In the genomic region with DNA sequence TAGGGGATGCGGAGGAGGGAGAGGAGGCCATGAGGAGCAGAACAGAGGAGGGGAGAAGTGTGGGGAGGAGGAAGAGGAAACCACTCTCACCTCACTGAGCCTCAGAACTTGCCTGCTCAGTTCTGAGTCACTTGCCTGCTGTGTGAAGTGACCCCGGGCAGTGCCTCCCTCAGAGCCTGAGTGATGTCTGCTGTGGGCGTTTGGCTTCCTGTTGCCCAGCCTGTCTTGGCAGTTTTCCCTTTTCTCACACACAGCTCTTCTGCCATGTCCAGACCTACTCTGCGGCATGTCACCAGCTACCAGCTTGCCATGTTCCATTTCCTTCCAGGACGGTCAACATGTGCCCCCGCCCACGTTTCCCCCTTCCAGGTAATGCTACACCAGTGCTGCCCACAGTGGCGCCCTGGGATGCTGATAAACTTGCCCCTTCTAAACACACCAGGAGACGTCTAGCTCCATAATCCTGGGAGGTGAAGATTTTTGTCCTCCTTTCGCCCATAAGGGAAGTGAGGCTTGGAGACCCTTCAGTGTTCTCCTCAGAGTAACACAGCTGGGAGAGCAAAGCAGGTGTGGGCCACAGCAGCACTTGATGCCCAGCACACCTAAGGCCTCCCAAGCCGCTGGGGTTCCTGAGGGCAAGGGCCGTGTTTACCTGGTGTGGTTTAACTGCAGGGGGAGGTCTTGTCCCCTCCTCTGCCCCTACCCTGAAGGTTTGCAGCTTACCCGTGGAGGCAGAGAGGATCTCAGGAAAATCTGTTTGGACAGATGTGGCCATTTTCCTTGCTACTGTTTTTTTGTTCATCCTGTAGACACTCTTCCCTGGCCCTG, we compare ENCODE assay signal across 1 cellular context.
TF ChIP-seq lines count a peak whose summit lies in the region.

No MANE protein-coding gene starts in this region.

TF ChIP-seq in IMR-90, 13 proteins besides CTCF, POLR2A, EP300 and RAD21 (continued from another document):
- TF ChIP-seq CHD1 (IDR thresholded peaks at IDR 0.05; ENCODE audit: low read depth, low read length), result no peak
- no peak for TF ChIP-seq MXI1 (IDR thresholded peaks at IDR 0.05; ENCODE audit: borderline replicate concordance, low read depth, low read length)
- TF ChIP-seq ELK1 (IDR thresholded peaks at IDR 0.05; ENCODE audit: borderline replicate concordance, low read depth, low read length), result no peak
- TF ChIP-seq RCOR1 (IDR thresholded peaks at IDR 0.05; ENCODE audit: insufficient replicate concordance, low read length), result no peak
- TF ChIP-seq CEBPB (IDR thresholded peaks at IDR 0.05; ENCODE audit: low read depth, low read length), result no peak
- TF ChIP-seq BHLHE40 (IDR thresholded peaks at IDR 0.05; ENCODE audit: low read depth, low read length), result no peak
- TF ChIP-seq SMC3 (IDR thresholded peaks at IDR 0.05; ENCODE audit: low read depth, low read length), result no peak
- no peak for TF ChIP-seq MAZ (IDR thresholded peaks at IDR 0.05; ENCODE audit: borderline replicate concordance, low read depth, low read length)
- TF ChIP-seq RFX5 (IDR thresholded peaks at IDR 0.05; ENCODE audit: low read depth, low read length), result no peak
TF ChIP-seq in IMR-90: peak in this region for 0.
